ENCODE assay signal across 1 cellular context in the genomic region with DNA sequence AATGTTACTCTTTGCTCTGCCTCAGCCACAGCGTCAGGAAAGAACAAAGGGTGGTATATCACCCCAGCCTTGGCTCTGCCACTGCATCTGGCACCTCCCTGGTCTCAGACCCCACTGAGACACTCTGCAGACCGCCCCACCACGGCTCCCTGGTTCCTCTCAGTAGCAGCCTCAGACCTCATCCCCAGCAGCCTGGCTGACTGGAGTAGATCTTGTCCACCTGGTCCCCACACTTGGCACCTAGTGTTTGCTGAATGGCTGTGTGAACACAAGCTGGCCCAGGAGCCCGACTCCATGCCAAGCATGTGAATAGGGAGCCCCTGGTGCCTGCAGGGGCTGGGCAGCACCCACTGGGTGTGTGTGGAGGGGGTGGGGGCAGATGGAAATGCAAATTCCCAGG.
TF ChIP-seq lines count a peak whose summit lies in the region.

No MANE protein-coding gene starts in this region.

TF ChIP-seq in K562, 482 proteins besides CTCF, POLR2A, EP300 and RAD21:
- no peak for TF ChIP-seq HNRNPH1 (optimal IDR thresholded peaks at IDR 0.05; ENCODE audit: low read depth, low read length)
- TF ChIP-seq YY1 (IDR thresholded peaks at IDR 0.05; ENCODE audit: borderline replicate concordance in 1 of 3, control insufficient read depth in 1 of 3, extremely low read depth in 1 of 3, insufficient read depth in 3 of 3, insufficient read length in 1 of 3, insufficient replicate concordance in 2 of 3, low read depth in 1 of 3, low read length in 2 of 3) = no peak
- no peak for TF ChIP-seq SMARCC2 (IDR thresholded peaks at IDR 0.05; ENCODE audit: low read depth)
- 0 out of 2 replicates have a peak, but pooled peaks have one; percentile 39 for TF ChIP-seq POLR2G (IDR thresholded peaks at IDR 0.05; ENCODE audit: low read depth, low read length)
